ENCODE assay signal across 8 cellular contexts in the genomic region with DNA sequence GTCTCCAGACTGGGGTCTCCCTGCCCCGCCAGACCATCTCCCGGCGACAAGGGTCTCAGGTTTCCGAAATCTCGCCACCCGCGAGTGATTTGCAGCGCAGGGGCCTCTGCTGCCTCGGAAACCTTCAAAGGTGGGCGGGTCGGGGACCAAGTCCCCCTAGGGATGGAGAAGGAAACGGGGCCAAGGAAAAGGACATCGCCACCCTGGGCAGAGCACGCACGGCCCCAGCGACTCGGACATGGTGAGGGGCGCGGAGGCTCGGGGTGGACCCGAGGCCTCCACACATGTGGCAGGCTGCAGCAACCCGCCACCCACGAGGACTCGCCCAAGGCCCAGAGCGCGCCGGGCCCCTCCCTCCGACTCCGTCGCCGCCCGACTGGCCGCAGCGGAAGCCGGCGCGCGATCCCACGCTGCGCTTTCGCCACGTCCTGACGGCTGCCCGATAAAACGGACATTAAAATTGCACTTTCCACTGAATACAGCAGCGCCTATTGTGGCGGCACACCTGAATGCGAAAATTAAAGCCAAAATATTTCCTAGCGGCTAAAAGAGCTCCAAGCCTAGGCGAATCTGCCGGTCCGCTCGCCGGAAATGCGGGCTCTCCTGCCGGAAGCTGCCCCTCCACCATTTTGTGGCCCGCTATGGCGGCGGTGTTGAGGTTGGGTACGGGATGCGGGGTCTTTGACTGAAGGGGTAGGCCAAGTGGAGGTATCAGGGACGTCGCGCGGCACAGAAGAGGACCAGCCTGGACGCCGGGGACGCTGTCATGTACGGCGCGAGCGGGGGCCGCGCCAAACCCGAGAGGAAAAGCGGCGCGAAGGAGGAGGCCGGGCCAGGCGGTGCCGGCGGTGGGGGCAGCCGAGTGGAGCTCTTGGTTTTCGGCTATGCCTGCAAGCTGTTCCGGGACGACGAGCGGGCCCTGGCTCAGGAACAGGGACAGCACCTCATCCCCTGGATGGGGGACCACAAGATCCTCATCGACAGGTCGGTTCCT. TPM values are rescaled to one million over a fixed set of nuclear protein-coding genes. Genes with fewer than 3 reads are reported as not detected.
DNase-seq lines count a peak whose midpoint lies in the region; ATAC-seq and TF ChIP-seq lines count a peak whose summit lies in the region.

Gene SFSWAP, plus strand, starts transcription at position 627 of the 994 bp plus-strand sequence. Its CDS starts 140 bp downstream, at position 767.

- no peaks in the 10 kb centered on the region for H3K27me3 ChIP-seq in GM23338 (ENCODE audit: insufficient read depth)

- no peaks in the 10 kb centered on the region for H3K9me3 ChIP-seq in ES-I3 (ENCODE audit: control insufficient read depth, insufficient read depth, low read length)
- H3K9me3 ChIP-seq in SK-N-MC (ENCODE audit: low read depth, low read length), result no peaks in the 10 kb centered on the region

- ATAC-seq in GM23338, result peak; percentile 92
- ATAC-seq in omental fat pad (ENCODE audit: low FRiP score), result peak; percentile 86

- H4K20me1 ChIP-seq in GM23338 (replicated peaks; ENCODE audit: insufficient read depth), result peaks cover 9% of the 10 kb centered on the region

- no peak for TF ChIP-seq CTCF in GM23338 (conservative IDR thresholded peaks at IDR 0.05; ENCODE audit: low read depth in 2 of 2)
- TF ChIP-seq CTCF in omental fat pad (IDR thresholded peaks at IDR 0.05), result no peak

- peaks cover 12% of the 10 kb centered on the region for H3K27me3 Mint-ChIP-seq in GM23338 (ENCODE audit: insufficient read depth, low read depth, poor library complexity)
- no peaks in the 10 kb centered on the region for H3K27me3 Mint-ChIP-seq in activated naive CD4-positive, alpha-beta T cell treated with anti-CD3 and anti-CD28 coated beads, Interleukin-2, amount 10 ng/mL, durations not matched to agents 7 days and 5 days

- H3K9ac ChIP-seq in ES-I3 (ENCODE audit: low read depth, low read length) (peak within 1 kb of the TSS; percentile 85), SK-N-MC (ENCODE audit: insufficient read length) (peak within 1 kb of the TSS; percentile 99)

- H3K9me2 ChIP-seq in GM23338 (ENCODE audit: insufficient read depth), result no peaks in the 10 kb centered on the region

- no peaks in the 10 kb centered on the region for H3F3A ChIP-seq in GM23338 (replicated peaks; ENCODE audit: low read depth)

- peaks cover 17% of the 10 kb centered on the region for H3K4me1 Mint-ChIP-seq in GM23338
- H3K4me1 Mint-ChIP-seq in activated naive CD4-positive, alpha-beta T cell treated with anti-CD3 and anti-CD28 coated beads, Interleukin-2, amount 10 ng/mL, durations not matched to agents 7 days and 5 days, result peaks cover 33% of the 10 kb centered on the region

- peaks cover 3% of the 10 kb centered on the region; the same call in 2 of the 3 replicates for H3K9me3 Mint-ChIP-seq in GM23338
- peaks cover 9% of the 10 kb centered on the region for H3K9me3 Mint-ChIP-seq in activated naive CD4-positive, alpha-beta T cell treated with anti-CD3 and anti-CD28 coated beads, Interleukin-2, amount 10 ng/mL, durations not matched to agents 7 days and 5 days

- H3K4me1 ChIP-seq in ES-I3 (ENCODE audit: insufficient read depth, low read length) (peaks cover 9% of the 10 kb centered on the region), GM23338 (ENCODE audit: insufficient read depth) (peaks cover 4% of the 10 kb centered on the region; the same call in 1 of the 2 replicates)

- peak within 1 kb of the TSS; percentile 99 for H3K27ac Mint-ChIP-seq in GM23338
- peak within 1 kb of the TSS; percentile 97 for H3K27ac Mint-ChIP-seq in activated naive CD4-positive, alpha-beta T cell treated with anti-CD3 and anti-CD28 coated beads, Interleukin-2, amount 10 ng/mL, durations not matched to agents 7 days and 5 days

- peak within 1 kb of the TSS; percentile 88 for H3K4me3 Mint-ChIP-seq in GM23338
- H3K4me3 Mint-ChIP-seq in activated naive CD4-positive, alpha-beta T cell treated with anti-CD3 and anti-CD28 coated beads, Interleukin-2, amount 10 ng/mL, durations not matched to agents 7 days and 5 days, result peak within 1 kb of the TSS; percentile 99

- H3K27ac ChIP-seq in GM23338 (ENCODE audit: low read depth), result peak within 1 kb of the TSS; percentile 100
- peak within 1 kb of the TSS; percentile 96 for H3K27ac ChIP-seq in SK-N-MC
- peak within 1 kb of the TSS; percentile 88 for H3K27ac ChIP-seq in temporal lobe (ENCODE audit: low read depth, low read length)

- CTCF ChIA-PET in activated naive CD4-positive, alpha-beta T cell treated with anti-CD3 and anti-CD28 coated beads, Interleukin-2, amount 10 ng/mL, durations not matched to agents 7 days and 5 days (lab: Charles Lee), result interaction anchor here (1.0 kb wide), 1 partner anchor 13 kb away, joined by 4 read pairs; no protein-coding TSS in a partner anchor

- peak within 1 kb of the TSS; percentile 98 for H3K4me3 ChIP-seq in GM23338
- peak within 1 kb of the TSS; percentile 95 for H3K4me3 ChIP-seq in SK-N-MC

- peak within 1 kb of the TSS; percentile 100 for H2AFZ ChIP-seq in GM23338

- peaks cover 29% of the 10 kb centered on the region for H3K36me3 Mint-ChIP-seq in GM23338 (ENCODE audit: low read depth)
- H3K36me3 Mint-ChIP-seq in activated naive CD4-positive, alpha-beta T cell treated with anti-CD3 and anti-CD28 coated beads, Interleukin-2, amount 10 ng/mL, durations not matched to agents 7 days and 5 days, result peaks cover 37% of the 10 kb centered on the region

- peak within 1 kb of the TSS; percentile 95 for H3K4me2 ChIP-seq in GM23338

- peak; percentile 75 for DNase-seq in GM23338 (ENCODE audit: low spot score)
- DNase-seq in LHCN-M2 (ENCODE audit: low read depth), result peak; percentile 71
- DNase-seq in SK-N-MC (ENCODE audit: low read depth, low spot score), result peak; percentile 32
- DNase-seq in activated naive CD4-positive, alpha-beta T cell treated with anti-CD3 and anti-CD28 coated beads, Interleukin-2, amount 10 ng/mL, durations not matched to agents 7 days and 5 days, result peak; percentile 81
- DNase-seq in globus pallidus (ENCODE audit: low spot score), result peak; percentile 74
- no peak for DNase-seq in omental fat pad (ENCODE audit: low spot score)

- H3K36me3 ChIP-seq in ES-I3 (ENCODE audit: insufficient read depth, low read length), result peaks cover 12% of the 10 kb centered on the region
- peaks cover 22% of the 10 kb centered on the region; the same call in 1 of the 2 replicates for H3K36me3 ChIP-seq in GM23338 (ENCODE audit: insufficient read depth)
- peaks cover 23% of the 10 kb centered on the region for H3K36me3 ChIP-seq in SK-N-MC (ENCODE audit: insufficient read depth, low read length)

- peaks cover 36% of the 10 kb centered on the region for H3K79me2 ChIP-seq in GM23338 (replicated peaks; ENCODE audit: insufficient read depth)

TF ChIP-seq in GM23338, 12 proteins besides CTCF, POLR2A, EP300 and RAD21 (continues in another document):
- TF ChIP-seq EZH2 (IDR thresholded peaks at IDR 0.05; ENCODE audit: low read depth, unreplicated experiment) (no peak), POLR2AphosphoS5 (IDR thresholded peaks at IDR 0.05; ENCODE audit: low read depth) (peak; percentile 75), REST (IDR thresholded peaks at IDR 0.05; ENCODE audit: unreplicated experiment) (peak; percentile 9)

RNA-seq across cellular contexts. Expression of gene SFSWAP, which starts in this region (rescaled TPM):
- 36.2 and 41.0 TPM in 2 replicates for total RNA-seq in GM23338 (2014; rRNA removed; shearing (Covaris generic))
- 49.0 and 49.8 TPM in 2 replicates for polyA plus RNA-seq in GM23338 (2016; fragmentation: Nextera tagmentation; extraction: Ambion mirVana)
- total RNA-seq in LHCN-M2 (2014; rRNA removed), result 20.0 and 27.4 TPM in 2 replicates
- 14.7 TPM for polyA plus RNA-seq in LHCN-M2 (2012)
- 10 to 100 TPM; 29.9 to 64.7 (median 45.3) TPM for total RNA-seq in omental fat pad
- total RNA-seq in temporal lobe, result 17.0 TPM
